ENCODE assay signal across 20 cellular contexts in genomic region chr18:5707586-5707985, GRCh38.
DNase-seq lines count a peak whose midpoint lies in the region.
"Had no signal": no experiment of that assay in that cellular context is flagged by ENCODE, and none has a peak within 500 bp of the region (broad histone marks: within the 10 kb centered on the region; RNA-seq: fewer than 3 reads in every experiment).

No MANE protein-coding gene starts in this region.

- no peak overlapping the region for H2BK12ac ChIP-seq in trophoblast cell (ENCODE audit: low read length)

- H3K9me3 ChIP-seq in trophoblast cell (ENCODE audit: insufficient read depth, low read depth, low read length) = peaks cover 2% of the 10 kb centered on the region
- H3K9me3 ChIP-seq: A549; BE2C; BLaER1 treated with 17β-estradiol and CSF1 and Interleukin-3, amounts not matched to agents 10 nM and 100 nM; HAP-1 had no signal

- H3K4me1 ChIP-seq in trophoblast cell (ENCODE audit: control insufficient read depth in 1 of 2, insufficient read depth in 2 of 2, low read length in 2 of 2) = no peaks in the 10 kb centered on the region
- H3K4me1 ChIP-seq: A549, BE2C, HAP-1 had no signal

- H3K36me3 ChIP-seq in trophoblast cell (ENCODE audit: control insufficient read depth in 1 of 2, insufficient read depth in 2 of 2, low read length in 2 of 2) = no peaks in the 10 kb centered on the region
- H3K36me3 ChIP-seq: BE2C; BLaER1 treated with 17β-estradiol and CSF1 and Interleukin-3, amounts not matched to agents 10 nM and 100 nM; HAP-1 had no signal

- H3K4me1 Mint-ChIP-seq in T-helper 2 cell treated with Interferon-gamma antibody and Interleukin-4, amounts not matched to agents 5 μg/mL and 100 μg/mL, for 36 hours (ENCODE audit: low read depth) = no peaks in the 10 kb centered on the region
- H3K4me1 Mint-ChIP-seq: CD8-positive, alpha-beta memory T cell had no signal

- H3K4me2 ChIP-seq in trophoblast cell (ENCODE audit: low read length) = no peak overlapping the region
- H3K4me2 ChIP-seq: A549; BLaER1 treated with 17β-estradiol and CSF1 and Interleukin-3, amounts not matched to agents 10 nM and 100 nM had no signal

- H3K4ac ChIP-seq in trophoblast cell (ENCODE audit: low read depth, low read length) = no peak overlapping the region

- H4K8ac ChIP-seq in trophoblast cell (ENCODE audit: low read depth, low read length) = no peak overlapping the region

- no peaks in the 10 kb centered on the region for H3K79me2 ChIP-seq in trophoblast cell (ENCODE audit: control insufficient read depth, insufficient read depth, low read length, poor library complexity)

- no peak overlapping the region for H3K27ac Mint-ChIP-seq in T-helper 2 cell treated with Interferon-gamma antibody and Interleukin-4, amounts not matched to agents 5 μg/mL and 100 μg/mL, for 36 hours
- H3K27ac Mint-ChIP-seq: CD14-positive monocyte; CD4-positive, alpha-beta T cell; CD8-positive, alpha-beta memory T cell; HFFc6 had no signal

- DNase-seq in NCI-H510A treated with DMSO at 0.1 percent for 48 hours (lab: John Stamatoyannopoulos, UW) (peak; percentile 23), NCI-H510A (lab: John Stamatoyannopoulos, UW) (no peak), NCI-H69 (lab: John Stamatoyannopoulos, UW) (peak; percentile 20), trophoblast cell (peak; percentile 26 to 55), NCI-H187 treated with DMSO at 0.1 percent for 48 hours (lab: John Stamatoyannopoulos, UW) (no peak)
- no peak for DNase-seq in T-helper 2 cell treated with Interferon-gamma antibody and Interleukin-4, amounts not matched to agents 5 μg/mL and 100 μg/mL, for 36 hours (ENCODE audit: low spot score)
- DNase-seq: 8988T; ACHN; AML-193; BE2C; CD4-positive, alpha-beta T cell; CD8-positive, alpha-beta memory T cell; DMS 273 treated with DMSO at 0.1 percent for 48 hours; DND-41; GOT3; HFFc6 had no signal

- H3K79me1 ChIP-seq in trophoblast cell (ENCODE audit: low read length) = no peaks in the 10 kb centered on the region

- no peak overlapping the region for H3K9ac ChIP-seq in trophoblast cell (ENCODE audit: low read length)
- H3K9ac ChIP-seq: BLaER1 treated with 17β-estradiol and CSF1 and Interleukin-3, amounts not matched to agents 10 nM and 100 nM had no signal

- no peaks in the 10 kb centered on the region for H3K9me3 Mint-ChIP-seq in T-helper 2 cell treated with Interferon-gamma antibody and Interleukin-4, amounts not matched to agents 5 μg/mL and 100 μg/mL, for 36 hours
- H3K9me3 Mint-ChIP-seq: CD4-positive, alpha-beta T cell had no signal

- no CpG with 5 or more reads among the region's 3 CpGs for WGBS in trophoblast cell (ENCODE audit: extremely low coverage, insufficient coverage, insufficient read length)

- H3K4me3 Mint-ChIP-seq in T-helper 2 cell treated with Interferon-gamma antibody and Interleukin-4, amounts not matched to agents 5 μg/mL and 100 μg/mL, for 36 hours = no peak overlapping the region
- H3K4me3 Mint-ChIP-seq: CD14-positive monocyte; CD4-positive, alpha-beta T cell; CD8-positive, alpha-beta memory T cell; HFFc6 had no signal

- H2AK5ac ChIP-seq in trophoblast cell (ENCODE audit: low read length) = no peak overlapping the region

- no peak overlapping the region for H2BK5ac ChIP-seq in trophoblast cell (ENCODE audit: low read depth, low read length, poor library complexity)

- no peaks in the 10 kb centered on the region for H3K36me3 Mint-ChIP-seq in T-helper 2 cell treated with Interferon-gamma antibody and Interleukin-4, amounts not matched to agents 5 μg/mL and 100 μg/mL, for 36 hours (ENCODE audit: low read depth)
- H3K36me3 Mint-ChIP-seq: CD14-positive monocyte; CD8-positive, alpha-beta memory T cell had no signal

- H3K27me3 ChIP-seq in trophoblast cell (ENCODE audit: insufficient read depth, low read length) = no peaks in the 10 kb centered on the region
- H3K27me3 ChIP-seq: BE2C had no signal

- H3K18ac ChIP-seq in trophoblast cell (ENCODE audit: low read length) = no peak overlapping the region

- no peak overlapping the region for H2AFZ ChIP-seq in trophoblast cell (ENCODE audit: insufficient read depth, low read length, poor library complexity)

- no peak overlapping the region for H3K14ac ChIP-seq in trophoblast cell (ENCODE audit: low read length)

- no peak overlapping the region for H3K4me3 ChIP-seq in trophoblast cell (ENCODE audit: low read depth, low read length)
- H3K4me3 ChIP-seq: A549; BLaER1 treated with 17β-estradiol and CSF1 and Interleukin-3, amounts not matched to agents 10 nM and 100 nM; HAP-1 had no signal

- H4K12ac ChIP-seq in trophoblast cell (ENCODE audit: low read depth, low read length) = no peak overlapping the region

- H4K91ac ChIP-seq in trophoblast cell (ENCODE audit: low read depth, low read length) = no peak overlapping the region

- no peak overlapping the region for H3K27ac ChIP-seq in trophoblast cell (ENCODE audit: low read depth, low read length)
- H3K27ac ChIP-seq: A549; BLaER1 treated with 17β-estradiol and CSF1 and Interleukin-3, amounts not matched to agents 10 nM and 100 nM had no signal

- no peaks in the 10 kb centered on the region for H3K27me3 Mint-ChIP-seq in T-helper 2 cell treated with Interferon-gamma antibody and Interleukin-4, amounts not matched to agents 5 μg/mL and 100 μg/mL, for 36 hours (ENCODE audit: low read depth)

- no peak overlapping the region for H2BK120ac ChIP-seq in trophoblast cell (ENCODE audit: insufficient read depth, low read length, poor library complexity)

- no peak overlapping the region for H3K23ac ChIP-seq in trophoblast cell (ENCODE audit: low read length)

Comparison
In these comparisons a context has a peak if more than half of its experiments do, and no peak if none do; other contexts are left out.
1. DNase-seq: peak in NCI-H510A treated with DMSO at 0.1 percent for 48 hours (single experiment), NCI-H69 (single experiment) and trophoblast cell (2 of 2); none in NCI-H510A (single experiment), NCI-H187 treated with DMSO at 0.1 percent for 48 hours (single experiment) and T-helper 2 cell treated with Interferon-gamma antibody and Interleukin-4, amounts not matched to agents 5 μg/mL and 100 μg/mL, for 36 hours (single experiment).